ENCODE assay signal across 2 cellular contexts in the genomic region with DNA sequence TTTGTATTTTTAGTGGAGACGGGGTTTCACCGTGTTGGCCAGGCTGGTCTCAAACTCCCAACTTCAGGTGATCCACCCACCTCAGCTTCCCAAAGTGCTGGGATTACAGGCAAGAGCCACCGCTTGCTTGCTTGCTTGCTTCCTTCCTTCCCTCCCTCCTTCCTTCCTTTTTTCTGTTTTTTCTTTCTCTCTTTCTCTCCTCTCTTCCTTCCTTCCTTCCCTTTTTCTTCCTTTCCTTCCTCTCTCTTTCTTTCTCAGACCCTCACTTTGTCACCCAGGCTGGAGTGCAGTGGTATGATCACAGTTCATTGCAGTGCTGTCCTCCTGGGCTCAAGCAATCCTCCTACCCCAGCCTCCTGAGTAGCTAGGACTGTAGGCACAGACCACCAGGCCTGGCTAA.
TF ChIP-seq lines count a peak whose summit lies in the region.

No MANE protein-coding gene starts in this region.

TF ChIP-seq in HEK293, 187 proteins besides CTCF, POLR2A, EP300 and RAD21:
- TF ChIP-seq ZNF366 (tag by site-specific recombination; conservative IDR thresholded peaks at IDR 0.05): peak; percentile 80

TF ChIP-seq in K562, 482 proteins besides CTCF, POLR2A, EP300 and RAD21:
- peak; percentile 75 for TF ChIP-seq MCM3 (IDR thresholded peaks at IDR 0.05)
- 0 out of 4 replicates have a peak, but pooled peaks of 1 of the 2 experiments have one; percentile 44 for TF ChIP-seq MCM7 (IDR thresholded peaks at IDR 0.05)
- TF ChIP-seq, protein P1, sequence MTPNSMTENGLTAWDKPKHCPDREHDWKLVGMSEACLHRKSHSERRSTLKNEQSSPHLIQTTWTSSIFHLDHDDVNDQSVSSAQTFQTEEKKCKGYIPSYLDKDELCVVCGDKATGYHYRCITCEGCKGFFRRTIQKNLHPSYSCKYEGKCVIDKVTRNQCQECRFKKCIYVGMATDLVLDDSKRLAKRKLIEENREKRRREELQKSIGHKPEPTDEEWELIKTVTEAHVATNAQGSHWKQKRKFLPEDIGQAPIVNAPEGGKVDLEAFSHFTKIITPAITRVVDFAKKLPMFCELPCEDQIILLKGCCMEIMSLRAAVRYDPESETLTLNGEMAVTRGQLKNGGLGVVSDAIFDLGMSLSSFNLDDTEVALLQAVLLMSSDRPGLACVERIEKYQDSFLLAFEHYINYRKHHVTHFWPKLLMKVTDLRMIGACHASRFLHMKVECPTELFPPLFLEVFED (CRISPR knock-in tag; conservative IDR thresholded peaks at IDR 0.05): 0 out of 2 replicates have a peak, but pooled peaks have one; percentile 56
- TF ChIP-seq HDAC1 (IDR thresholded peaks at IDR 0.05): peak in 1 of 2 experiments; percentile 25; a peak in 1 of 4 replicates
- TF ChIP-seq ZBTB26 (CRISPR knock-in tag; IDR thresholded peaks at IDR 0.05): 0 out of 2 replicates have a peak, but pooled peaks have one; percentile 13
- TF ChIP-seq, protein P2, sequence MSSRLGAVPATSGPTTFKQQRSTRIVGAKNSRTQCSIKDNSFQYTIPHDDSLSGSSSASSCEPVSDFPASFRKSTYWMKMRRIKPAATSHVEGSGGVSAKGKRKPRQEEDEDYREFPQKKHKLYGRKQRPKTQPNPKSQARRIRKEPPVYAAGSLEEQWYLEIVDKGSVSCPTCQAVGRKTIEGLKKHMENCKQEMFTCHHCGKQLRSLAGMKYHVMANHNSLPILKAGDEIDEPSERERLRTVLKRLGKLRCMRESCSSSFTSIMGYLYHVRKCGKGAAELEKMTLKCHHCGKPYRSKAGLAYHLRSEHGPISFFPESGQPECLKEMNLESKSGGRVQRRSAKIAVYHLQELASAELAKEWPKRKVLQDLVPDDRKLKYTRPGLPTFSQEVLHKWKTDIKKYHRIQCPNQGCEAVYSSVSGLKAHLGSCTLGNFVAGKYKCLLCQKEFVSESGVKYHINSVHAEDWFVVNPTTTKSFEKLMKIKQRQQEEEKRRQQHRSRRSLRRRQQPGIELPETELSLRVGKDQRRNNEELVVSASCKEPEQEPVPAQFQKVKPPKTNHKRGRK (tag; IDR thresholded peaks at IDR 0.05): peak; percentile 61; the same call in 1 of the 2 replicates
TF ChIP-seq in K562: peak in this region for 6; not testable (repeated sequence) for 476.
